In genomic region chr7:19520392-19520791, GRCh38 we compare ENCODE assay signal across 20 cellular contexts.
A peak's percentile ranks its signal among the peaks of the same experiment; 100 is the strongest.
DNase-seq lines count a peak whose midpoint lies in the region; FAIRE-seq and TF ChIP-seq lines count a peak whose summit lies in the region.
"Had no signal": no experiment of that assay in that cellular context is flagged by ENCODE, and none has a peak within 500 bp of the region (broad histone marks: within the 10 kb centered on the region; RNA-seq: fewer than 3 reads in every experiment).

No MANE protein-coding gene starts in this region.

- H3K4me3 ChIP-seq in mammary epithelial cell (replicated peaks in 1 of 3; ENCODE audit: insufficient read depth in 1 of 3, low read depth in 2 of 3, low read length in 3 of 3) (no peak overlapping the region), astrocyte (ENCODE audit: insufficient read depth, low read depth, low read length) (no peak overlapping the region), uterus (no peak overlapping the region), left ventricle myocardium inferior (no peak overlapping the region)
- H3K4me3 ChIP-seq: K562 had no signal

- H3K4me1 ChIP-seq in mammary epithelial cell (ENCODE audit: insufficient read depth, low read length) (peaks cover 14% of the 10 kb centered on the region), astrocyte (ENCODE audit: insufficient read depth, low read length) (peaks cover 15% of the 10 kb centered on the region), uterus (peaks cover 0 to 10% of the 10 kb centered on the region in 2 donors), left ventricle myocardium inferior (peaks cover 5% of the 10 kb centered on the region)

- POLR2A ChIA-PET in MCF 10A (lab: Yijun Ruan, JAX) = interaction anchor here (0.5 to 1.6 kb wide), 2 partner anchors 26 to 403 kb away, joined by 4 read pairs; partner anchors contain the start of gene TWIST1

- H3K9ac ChIP-seq in mammary epithelial cell (ENCODE audit: insufficient read depth, low read length) (no peak overlapping the region), astrocyte (ENCODE audit: low read length) (no peak overlapping the region)

- H3K36me3 ChIP-seq in mammary epithelial cell (ENCODE audit: insufficient read depth, low read length) (no peaks in the 10 kb centered on the region), astrocyte (ENCODE audit: insufficient read depth, low read length) (no peaks in the 10 kb centered on the region), uterus (no peaks in the 10 kb centered on the region), left ventricle myocardium inferior (no peaks in the 10 kb centered on the region)

- no peaks in the 10 kb centered on the region for H4K20me1 ChIP-seq in mammary epithelial cell (ENCODE audit: insufficient read depth, low read length)
- H4K20me1 ChIP-seq in astrocyte (ENCODE audit: insufficient read depth, low read length) = no peaks in the 10 kb centered on the region

- H3K79me2 ChIP-seq in mammary epithelial cell (ENCODE audit: insufficient read depth, low read length) (no peaks in the 10 kb centered on the region), astrocyte (ENCODE audit: insufficient read depth, low read length) (no peaks in the 10 kb centered on the region)

- no peaks in the 10 kb centered on the region for H3K9me3 ChIP-seq in mammary epithelial cell (replicated peaks; ENCODE audit: insufficient read depth, low read length)
- H3K9me3 ChIP-seq in astrocyte (ENCODE audit: insufficient read depth, low read depth, low read length) = no peaks in the 10 kb centered on the region
- no peaks in the 10 kb centered on the region for H3K9me3 ChIP-seq in uterus
- H3K9me3 ChIP-seq in left ventricle myocardium inferior (replicated peaks) = peaks cover 4% of the 10 kb centered on the region

- no peak for DNase-seq in MCF 10A (ENCODE audit: unreplicated experiment)
- DNase-seq in mammary epithelial cell = no peak
- DNase-seq in astrocyte (ENCODE audit: low read depth) = no peak
- DNase-seq in iris pigment epithelial cell (ENCODE audit: low read depth) = peak; percentile 60
- DNase-seq in uterus = no peak
- DNase-seq in left ventricle myocardium inferior = no peak
- DNase-seq in NCI-H1105 treated with DMSO at 0.1 percent for 48 hours (lab: John Stamatoyannopoulos, UW) = no peak
- DNase-seq in NCI-H187 (lab: John Stamatoyannopoulos, UW) = no peak
- DNase-seq: NCI-H1048, NCI-H1417 treated with DMSO at 0.1 percent for 48 hours, NCI-H1694 treated with DMSO at 0.1 percent for 48 hours, NCI-H2081 treated with DMSO at 0.1 percent for 48 hours, NCI-H2171 treated with DMSO at 0.1 percent for 48 hours, NCI-H524, NCI-H748 treated with DMSO at 0.1 percent for 48 hours, SHP77 treated with DMSO at 0.1 percent for 48 hours had no signal

- CTCF ChIA-PET in MCF 10A (lab: Yijun Ruan, JAX) (no interaction called here), mammary epithelial cell (lab: Charles Lee; ENCODE audit: low non-redundant PET) (no interaction called here)

- no peak overlapping the region for H3K4me3 Mint-ChIP-seq in MCF 10A (ENCODE audit: unreplicated experiment)
- no peak overlapping the region for H3K4me3 Mint-ChIP-seq in astrocyte (ENCODE audit: unreplicated experiment)

- H3K4me1 Mint-ChIP-seq in MCF 10A (ENCODE audit: insufficient read depth, unreplicated experiment) (peaks cover 36% of the 10 kb centered on the region), astrocyte (ENCODE audit: low read depth, unreplicated experiment) (peaks cover 24% of the 10 kb centered on the region)

- WGBS in mammary epithelial cell (ENCODE audit: low coverage, missing lambda C conversion rate) = 92% methylated on average over 1 of the region's 1 CpG

- BruUV-seq in MCF 10A (replicated peaks; lab: Mats Ljungman, UMichigan) (no TSS peak), mammary epithelial cell (replicated peaks; lab: Mats Ljungman, UMichigan) (no TSS peak)

- peaks cover 15% of the 10 kb centered on the region for H3K9me3 Mint-ChIP-seq in MCF 10A (ENCODE audit: unreplicated experiment)
- H3K9me3 Mint-ChIP-seq in astrocyte (ENCODE audit: unreplicated experiment) = peaks cover 2% of the 10 kb centered on the region

- no peaks in the 10 kb centered on the region for H3K27me3 ChIP-seq in mammary epithelial cell (ENCODE audit: insufficient read depth, low read length)
- H3K27me3 ChIP-seq in astrocyte (ENCODE audit: insufficient read depth, low read length) = no peaks in the 10 kb centered on the region
- H3K27me3 ChIP-seq in uterus = no peaks in the 10 kb centered on the region
- no peaks in the 10 kb centered on the region for H3K27me3 ChIP-seq in left ventricle myocardium inferior (ENCODE audit: low read depth)

- H2AFZ ChIP-seq in mammary epithelial cell (ENCODE audit: low read depth, low read length) (no peak overlapping the region), astrocyte (ENCODE audit: low read depth, low read length) (no peak overlapping the region)

- no peaks in the 10 kb centered on the region for H3K36me3 Mint-ChIP-seq in MCF 10A (ENCODE audit: insufficient read depth, unreplicated experiment)
- H3K36me3 Mint-ChIP-seq in astrocyte (ENCODE audit: low read depth, unreplicated experiment) = no peaks in the 10 kb centered on the region

- in situ Hi-C loops in mammary epithelial cell (cut with MboI; ENCODE audit: low sequenced_read_pairs in 2 of 2) = no loop called here

- dilution Hi-C loops in mammary epithelial cell (cut with HindIII; ENCODE audit: low sequenced_read_pairs) = no loop called here

- TF ChIP-seq CTCF in MCF 10A (IDR thresholded peaks at IDR 0.05; ENCODE audit: unreplicated experiment) (no peak), mammary epithelial cell (conservative IDR thresholded peaks at IDR 0.05 in 1 of 2, IDR thresholded peaks at IDR 0.05 in 1 of 2; ENCODE audit: extremely low read depth in 1 of 2, insufficient read depth in 1 of 2, low read depth in 1 of 2, low read length in 2 of 2) (no peak), astrocyte (IDR thresholded peaks at IDR 0.05; ENCODE audit: insufficient read depth, low read depth, low read length) (no peak), uterus (IDR thresholded peaks at IDR 0.05) (no peak), left ventricle myocardium inferior (IDR thresholded peaks at IDR 0.05; ENCODE audit: borderline replicate concordance) (no peak)

- H3K4me2 ChIP-seq in mammary epithelial cell (ENCODE audit: insufficient read depth, low read depth, low read length) (no peak overlapping the region), astrocyte (ENCODE audit: low read length) (no peak overlapping the region)

- intact Hi-C loops in MCF 10A (cut with micrococcal nuclease) = no loop called here
- intact Hi-C loops in mammary epithelial cell (cut with micrococcal nuclease) = no loop called here
- intact Hi-C loops in uterus (cut with DNase I; ENCODE audit: low total_unique reads) = no loop called here
- intact Hi-C loops in left ventricle myocardium inferior (cut with micrococcal nuclease) = no loop called here

- H3K27ac Mint-ChIP-seq in MCF 10A (ENCODE audit: low read depth, unreplicated experiment) (peak overlapping the region; percentile 70), astrocyte (ENCODE audit: unreplicated experiment) (peak overlapping the region; percentile 82)

- H3K27ac ChIP-seq in mammary epithelial cell (ENCODE audit: insufficient read depth, low read depth, low read length) (no peak overlapping the region), astrocyte (ENCODE audit: low read depth, low read length) (no peak overlapping the region), uterus (peak overlapping the region; percentile 58 to 60), left ventricle myocardium inferior (replicated peaks) (no peak overlapping the region)
- H3K27ac ChIP-seq: 22Rv1 had no signal

- TF ChIP-seq POLR2A in uterus (IDR thresholded peaks at IDR 0.05) = no peak

- H3K27me3 Mint-ChIP-seq in MCF 10A (ENCODE audit: insufficient read depth, unreplicated experiment) (no peaks in the 10 kb centered on the region), astrocyte (ENCODE audit: low read depth, unreplicated experiment) (no peaks in the 10 kb centered on the region)

- no peak for FAIRE-seq in astrocyte (lab: Jason Lieb, UNC)
- FAIRE-seq: GM19239, HepG2, K562 had no signal

Comparison
In these comparisons a context has a peak if more than half of its experiments do, and no peak if none do; other contexts are left out.
1. H3K27ac ChIP-seq: peak in uterus (2 of 2); none in mammary epithelial cell (single experiment), astrocyte (single experiment) and left ventricle myocardium inferior (single experiment).